In genomic region chrX:39196192-39197102, GRCh38 we compare ENCODE assay signal across 7 cellular contexts.
DNase-seq lines count a peak whose midpoint lies in the region; ATAC-seq, FAIRE-seq and TF ChIP-seq lines count a peak whose summit lies in the region.

No MANE protein-coding gene starts in this region.

- no peaks in the 10 kb centered on the region for H3K36me3 Mint-ChIP-seq in endothelial cell (ENCODE audit: low read depth, unreplicated experiment)

- ATAC-seq in GM18502 (IDR thresholded peaks at IDR 0.05; ENCODE audit: poor library complexity, unreplicated experiment): peak; percentile 96
- ATAC-seq in GM21825 (IDR thresholded peaks at IDR 0.05; ENCODE audit: unreplicated experiment): peak; percentile 94

- DNase-seq in KBM-7 (peak; percentile 86), T-helper 1 cell (peak in 3 of 5 donors; percentile 14 to 80 (median 15)), endothelial cell (ENCODE audit: low spot score) (no peak)
- peak; percentile 13 for DNase-seq in stimulated activated CD8-positive, alpha-beta memory T cell treated with anti-CD3 and anti-CD28 coated beads, Interleukin-12 subunit alpha, Interleukin-12 subunit beta, amount 100 ng/mL, for 4 hours (ENCODE audit: low read depth)

- no peaks in the 10 kb centered on the region for H3K9me3 Mint-ChIP-seq in endothelial cell (ENCODE audit: unreplicated experiment)

- in situ Hi-C loops in KBM-7 (cut with MboI; ENCODE audit: low pct_unique_long_range_greater_than_20kb, low sequenced_read_pairs): no loop called here

- H3K27me3 Mint-ChIP-seq in endothelial cell (ENCODE audit: unreplicated experiment): no peaks in the 10 kb centered on the region

- H3K4me3 Mint-ChIP-seq in endothelial cell (ENCODE audit: unreplicated experiment): no peak overlapping the region

- peak; percentile 87 for FAIRE-seq in colon (lab: Jason Lieb, UNC)

- H3K27ac Mint-ChIP-seq in endothelial cell (ENCODE audit: unreplicated experiment): no peak overlapping the region

- no peak for TF ChIP-seq CTCF in endothelial cell (IDR thresholded peaks at IDR 0.05; ENCODE audit: unreplicated experiment)

- peaks cover 3% of the 10 kb centered on the region for H3K4me1 Mint-ChIP-seq in endothelial cell (ENCODE audit: unreplicated experiment)
